In the genomic region with DNA sequence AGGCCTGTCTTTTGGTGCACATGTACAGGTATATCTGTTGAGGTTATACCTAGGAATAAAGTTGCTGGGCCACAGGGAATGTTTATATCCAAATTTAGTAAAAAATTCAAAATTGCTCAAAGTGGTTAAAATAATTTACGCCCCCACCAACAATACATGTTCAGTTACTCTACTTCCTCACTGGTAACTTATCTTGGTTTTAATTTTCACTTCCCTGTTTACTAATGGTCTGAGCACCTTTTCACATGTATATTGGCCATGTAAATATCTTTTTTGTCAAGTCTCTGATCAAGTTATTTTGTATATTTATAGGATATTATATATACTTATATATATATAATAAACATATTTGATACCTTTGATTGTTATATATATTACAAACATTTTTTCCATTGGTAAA, we compare ENCODE assay signal across 15 cellular contexts. TPM values are rescaled to one million over a fixed set of nuclear protein-coding genes. Genes with fewer than 3 reads are reported as not detected.
DNase-seq lines count a peak whose midpoint lies in the region; ATAC-seq and TF ChIP-seq lines count a peak whose summit lies in the region.
"Had no signal": no experiment of that assay in that cellular context is flagged by ENCODE, and none has a peak within 500 bp of the region (broad histone marks: within the 10 kb centered on the region; RNA-seq: fewer than 3 reads in every experiment).

No MANE protein-coding gene starts in this region.

- no peaks in the 10 kb centered on the region for H3K27me3 ChIP-seq in gastrocnemius medialis
- H3K27me3 ChIP-seq: BLaER1 treated with 17β-estradiol and CSF1 and Interleukin-3, amounts not matched to agents 10 nM and 100 nM; colonic mucosa; SJSA1 had no signal

- H3K4me1 ChIP-seq in gastrocnemius medialis, result peaks cover 5 to 28% of the 10 kb centered on the region in 2 donors
- H3K4me1 ChIP-seq: colonic mucosa, SJSA1 had no signal

- no peaks in the 10 kb centered on the region for H3K36me3 ChIP-seq in gastrocnemius medialis
- H3K36me3 ChIP-seq: BLaER1 treated with 17β-estradiol and CSF1 and Interleukin-3, amounts not matched to agents 10 nM and 100 nM; colonic mucosa; SJSA1 had no signal

- H3K4me3 ChIP-seq in gastrocnemius medialis, result peak overlapping the region in 3 of 4 donors; percentile 6 to 36 (median 11)
- H3K4me3 ChIP-seq: BLaER1 treated with 17β-estradiol and CSF1 and Interleukin-3, amounts not matched to agents 10 nM and 100 nM; colonic mucosa; SJSA1 had no signal

- H3K9me3 Mint-ChIP-seq in stimulated activated naive CD8-positive, alpha-beta T cell treated with anti-CD3 and anti-CD28 coated beads, Interleukin-15, amount 100 ng/mL, for 72 hours, result peaks cover 6 to 9% of the 10 kb centered on the region in 2 donors

- no peak for DNase-seq in gastrocnemius medialis
- DNase-seq in sciatic nerve (ENCODE audit: low spot score), result no peak
- no peak for DNase-seq in NCI-H1694 (lab: John Stamatoyannopoulos, UW)
- DNase-seq in stimulated activated naive CD8-positive, alpha-beta T cell treated with anti-CD3 and anti-CD28 coated beads, Interleukin-15, amount 100 ng/mL, for 72 hours, result no peak
- no peak for DNase-seq in NCI-H226
- DNase-seq: activated T-cell treated with anti-CD3 and anti-CD28 coated beads, Interleukin-2, amount 50 U/mL, for 4 hours; colonic mucosa; NCI-H1694 treated with DMSO at 0.1 percent for 48 hours; NCI-H748 treated with DMSO at 0.1 percent for 48 hours; stimulated activated CD4-positive, alpha-beta T cell treated with anti-CD3 and anti-CD28 coated beads, Interleukin-4, amount 100 ng/mL, for 4 hours had no signal

- TF ChIP-seq POLR2A in gastrocnemius medialis (IDR thresholded peaks at IDR 0.05), result no peak

- no peaks in the 10 kb centered on the region for H3K9me3 ChIP-seq in gastrocnemius medialis
- H3K9me3 ChIP-seq: BLaER1 treated with 17β-estradiol and CSF1 and Interleukin-3, amounts not matched to agents 10 nM and 100 nM; colonic mucosa; SJSA1 had no signal

- no peaks in the 10 kb centered on the region for H3K4me1 Mint-ChIP-seq in stimulated activated naive CD8-positive, alpha-beta T cell treated with anti-CD3 and anti-CD28 coated beads, Interleukin-15, amount 100 ng/mL, for 72 hours

- intact Hi-C loops in gastrocnemius medialis (cut with DNase I; ENCODE audit: low total_unique reads) (no loop called here), sciatic nerve (cut with DNase I) (no loop called here)

- in situ Hi-C loops in gastrocnemius medialis (cut with MboI; ENCODE audit: low sequenced_read_pairs in 4 of 4), result no loop called here

- no peak overlapping the region for H3K4me3 Mint-ChIP-seq in stimulated activated naive CD8-positive, alpha-beta T cell treated with anti-CD3 and anti-CD28 coated beads, Interleukin-15, amount 100 ng/mL, for 72 hours
- H3K4me3 Mint-ChIP-seq: activated T-cell treated with anti-CD3 and anti-CD28 coated beads, Interleukin-2, amount 50 U/mL, for 4 hours had no signal

- no peaks in the 10 kb centered on the region for H3K27me3 Mint-ChIP-seq in stimulated activated naive CD8-positive, alpha-beta T cell treated with anti-CD3 and anti-CD28 coated beads, Interleukin-15, amount 100 ng/mL, for 72 hours

- ATAC-seq in GM18907 (IDR thresholded peaks at IDR 0.05; ENCODE audit: unreplicated experiment) (peak; percentile 73), HG02642 (IDR thresholded peaks at IDR 0.05; ENCODE audit: poor library complexity, unreplicated experiment) (peak; percentile 71), HG03571 (IDR thresholded peaks at IDR 0.05; ENCODE audit: unreplicated experiment) (peak; percentile 80), gastrocnemius medialis (peak in 1 of 2 donors; percentile 30), sciatic nerve (no peak)
- ATAC-seq in stimulated activated naive CD8-positive, alpha-beta T cell treated with anti-CD3 and anti-CD28 coated beads, Interleukin-15, amount 100 ng/mL, for 72 hours, result no peak
- ATAC-seq: activated T-cell treated with anti-CD3 and anti-CD28 coated beads, Interleukin-2, amount 50 U/mL, for 4 hours had no signal

- peak overlapping the region; percentile 32 to 71 (median 56) for H3K27ac ChIP-seq in gastrocnemius medialis
- H3K27ac ChIP-seq: BLaER1 treated with 17β-estradiol and CSF1 and Interleukin-3, amounts not matched to agents 10 nM and 100 nM; colonic mucosa; SJSA1 had no signal

- H3K27ac Mint-ChIP-seq in stimulated activated naive CD8-positive, alpha-beta T cell treated with anti-CD3 and anti-CD28 coated beads, Interleukin-15, amount 100 ng/mL, for 72 hours, result no peak overlapping the region

- no peak for TF ChIP-seq CTCF in gastrocnemius medialis (IDR thresholded peaks at IDR 0.05 in 4 of 5, conservative IDR thresholded peaks at IDR 0.05 in 1 of 5)

RNA-seq across cellular contexts. Expression of a gene that starts 9.7 kb away (rescaled TPM):
- 1 to 10 TPM; 2.2 to 3.6 (median 2.7) TPM for total RNA-seq in gastrocnemius medialis
- total RNA-seq in sciatic nerve, result 13.3 TPM
- total RNA-seq: SJSA1 had no signal

Comparison
In these comparisons a context has a peak if more than half of its experiments do, and no peak if none do; other contexts are left out.
1. ATAC-seq: peak in GM18907 (single experiment), HG02642 (single experiment) and HG03571 (single experiment); none in sciatic nerve (single experiment) and stimulated activated naive CD8-positive, alpha-beta T cell treated with anti-CD3 and anti-CD28 coated beads, Interleukin-15, amount 100 ng/mL, for 72 hours (single experiment).